16 cellular contexts compared by ENCODE assay signal in genomic region chr16:30655815-30656347, GRCh38. TPM values are rescaled to one million over a fixed set of nuclear protein-coding genes. Genes with fewer than 3 reads are reported as not detected.
A peak's percentile ranks its signal among the peaks of the same experiment; 100 is the strongest.
DNase-seq lines count a peak whose midpoint lies in the region; ATAC-seq and TF ChIP-seq lines count a peak whose summit lies in the region.
"Had no signal": no experiment of that assay in that cellular context is flagged by ENCODE, and none has a peak within 500 bp of the region (broad histone marks: within the 10 kb centered on the region; RNA-seq: fewer than 3 reads in every experiment).

No MANE protein-coding gene starts in this region.

- POLR2A ChIA-PET in CD8-positive, alpha-beta memory T cell (lab: Charles Lee), result no interaction called here
- POLR2A ChIA-PET in T-cell (lab: Charles Lee), result interaction anchor here (0.5 to 0.6 kb wide), 2 partner anchors 33 to 76 kb away, joined by 3 to 24 read pairs; no protein-coding TSS in a partner anchor

- peaks cover 0 to 71% (median 7%) of the 10 kb centered on the region in 3 donors for H3K36me3 Mint-ChIP-seq in CD8-positive, alpha-beta memory T cell
- peaks cover 24% of the 10 kb centered on the region for H3K36me3 Mint-ChIP-seq in T-cell
- H3K36me3 Mint-ChIP-seq in natural killer cell, result no peaks in the 10 kb centered on the region

- peak overlapping the region in 2 of 7 donors; percentile 15 to 27 for H3K4me3 Mint-ChIP-seq in CD8-positive, alpha-beta memory T cell
- peak overlapping the region in 1 of 3 donors; percentile 22 for H3K4me3 Mint-ChIP-seq in T-cell
- no peak overlapping the region for H3K4me3 Mint-ChIP-seq in natural killer cell
- H3K4me3 Mint-ChIP-seq: GM23338 had no signal

- peaks cover 31% of the 10 kb centered on the region for H3K4me1 ChIP-seq in CD8-positive, alpha-beta memory T cell (ENCODE audit: insufficient read depth, low read length)

- intact Hi-C loops in natural killer cell (cut with micrococcal nuclease), result loop anchor here (5.0 kb wide), 1 partner anchor 84 kb away; the partner anchor contains the start of gene ZNF688

- no peaks in the 10 kb centered on the region for H3K27me3 ChIP-seq in CD8-positive, alpha-beta memory T cell (ENCODE audit: insufficient read depth, low read length, poor library complexity, severe bottlenecking)
- H3K27me3 ChIP-seq: BLaER1, esophagus squamous epithelium, heart left ventricle had no signal

- CTCF ChIA-PET in CD8-positive, alpha-beta memory T cell (lab: Charles Lee), result interaction anchor here (0.8 to 4.2 kb wide), 3 partner anchors 27 to 42 kb away, joined by 3 to 20 read pairs (median 4); no protein-coding TSS in a partner anchor
- CTCF ChIA-PET in T-cell (lab: Charles Lee), result interaction anchor here in 1 of 2 donors (0.6 kb wide), 1 partner anchor 38 kb away, joined by 6 read pairs; no protein-coding TSS in a partner anchor

- H3K4me3 ChIP-seq in CD8-positive, alpha-beta memory T cell (ENCODE audit: low read length), result no peak overlapping the region
- H3K4me3 ChIP-seq: BLaER1, esophagus squamous epithelium, GM23338, heart left ventricle, psoas muscle had no signal

- peaks cover 34 to 42% (median 35%) of the 10 kb centered on the region in 3 donors for H3K4me1 Mint-ChIP-seq in CD8-positive, alpha-beta memory T cell
- H3K4me1 Mint-ChIP-seq in T-cell (peaks cover 38 to 41% (median 39%) of the 10 kb centered on the region in 3 donors), natural killer cell (peaks cover 34 to 54% of the 10 kb centered on the region in 2 donors)

- no peak overlapping the region for H3K27ac ChIP-seq in CD8-positive, alpha-beta memory T cell (ENCODE audit: low read depth, low read length)
- H3K27ac ChIP-seq: BLaER1 had no signal

- H3K9me3 ChIP-seq in CD8-positive, alpha-beta memory T cell (ENCODE audit: low read length), result no peaks in the 10 kb centered on the region
- H3K9me3 ChIP-seq: BLaER1, esophagus squamous epithelium, heart left ventricle, psoas muscle had no signal

- H3K27ac Mint-ChIP-seq in CD8-positive, alpha-beta memory T cell, result peak overlapping the region in 6 of 8 donors; percentile 51 to 98 (median 82)
- peak overlapping the region; percentile 61 to 78 for H3K27ac Mint-ChIP-seq in T-cell
- H3K27ac Mint-ChIP-seq in natural killer cell, result peak overlapping the region; percentile 98 to 99
- H3K27ac Mint-ChIP-seq: GM23338 had no signal

- peaks cover 36% of the 10 kb centered on the region for H3K36me3 ChIP-seq in CD8-positive, alpha-beta memory T cell (ENCODE audit: insufficient read depth, low read length)

- peaks cover 0 to 1% of the 10 kb centered on the region in 2 donors for H3K27me3 Mint-ChIP-seq in CD8-positive, alpha-beta memory T cell
- H3K27me3 Mint-ChIP-seq in T-cell (no peaks in the 10 kb centered on the region), natural killer cell (ENCODE audit: low read depth in 2 of 2) (no peaks in the 10 kb centered on the region)

- no peak for TF ChIP-seq CTCF in natural killer cell (IDR thresholded peaks at IDR 0.05)

- DNase-seq in CD8-positive, alpha-beta memory T cell, result no peak
- DNase-seq in T-cell (no peak), natural killer cell (no peak), NCI-H2171 (lab: John Stamatoyannopoulos, UW) (no peak), NCI-H748 (lab: John Stamatoyannopoulos, UW; ENCODE audit: unreplicated experiment) (no peak)
- DNase-seq: activated T-cell treated with anti-CD3 and anti-CD28 coated beads, Interleukin-2, amount 50 U/mL, for 48 hours; DMS79 treated with DMSO at 0.1 percent for 48 hours; esophagus squamous epithelium; heart left ventricle; NCI-H2107; NCI-H82; psoas muscle had no signal

- ATAC-seq in T-cell (replicated peaks in 1 of 4) (no peak), natural killer cell (no peak), GM19023 (IDR thresholded peaks at IDR 0.05; ENCODE audit: unreplicated experiment) (no peak)
- ATAC-seq: activated CD4-positive, CD25-positive, alpha-beta regulatory T cell treated with anti-CD3 and anti-CD28 coated beads, Interleukin-2, amount 50 U/mL, for 24 hours; GM23338; heart left ventricle; psoas muscle had no signal

- peaks cover 0 to 2% (median 0%) of the 10 kb centered on the region in 5 donors for H3K9me3 Mint-ChIP-seq in CD8-positive, alpha-beta memory T cell
- H3K9me3 Mint-ChIP-seq in T-cell (no peaks in the 10 kb centered on the region), natural killer cell (no peaks in the 10 kb centered on the region)
- H3K9me3 Mint-ChIP-seq: GM23338 had no signal

RNA-seq across cellular contexts. Expression of gene FBRS, which starts 2.4 kb away (rescaled TPM):
- 100 to 1,000 TPM; 115 to 124 TPM for total RNA-seq in CD8-positive, alpha-beta memory T cell
- 7.1 TPM for polyA plus RNA-seq in CD8-positive, alpha-beta memory T cell
- total RNA-seq in T-cell (100 to 1,000 TPM; 159 to 186 (median 167) TPM), natural killer cell (100 to 1,000 TPM; 158 to 182 (median 172) TPM)

RNA-seq across cellular contexts. Expression of gene PRR14, which starts 5.1 kb away (rescaled TPM):
- 10 to 100 TPM; 87.5 to 92.5 TPM for total RNA-seq in CD8-positive, alpha-beta memory T cell
- polyA plus RNA-seq in CD8-positive, alpha-beta memory T cell, result 29.7 TPM
- total RNA-seq in T-cell (100 to 1,000 TPM in 2 of 5 donors, 10 to 100 TPM in 3; 57.9 to 121 (median 89.6) TPM), natural killer cell (100 to 1,000 TPM in 2 of 3 donors, 10 to 100 TPM in 1; 81.0 to 110 (median 101) TPM)

RNA-seq across cellular contexts. Expression of gene SRCAP, which starts 43.1 kb away (rescaled TPM):
- total RNA-seq in CD8-positive, alpha-beta memory T cell, result 10 to 100 TPM; 75.4 to 76.3 TPM
- 33.0 TPM for polyA plus RNA-seq in CD8-positive, alpha-beta memory T cell
- 100 to 1,000 TPM in 3 of 5 donors, 10 to 100 TPM in 2; 82.8 to 124 (median 114) TPM for total RNA-seq in T-cell
- total RNA-seq in natural killer cell, result 10 to 100 TPM; 78.8 to 99.0 (median 89.3) TPM

RNA-seq across cellular contexts. Expression of gene ZNF689, which starts 45.7 kb away (rescaled TPM):
- total RNA-seq in CD8-positive, alpha-beta memory T cell, result 10 to 100 TPM; 14.6 to 15.7 TPM
- 13.7 TPM for polyA plus RNA-seq in CD8-positive, alpha-beta memory T cell
- total RNA-seq in T-cell, result 10 to 100 TPM; 11.0 to 13.7 (median 12.4) TPM
- 1 to 10 TPM; 8.8 to 9.3 (median 9.1) TPM for total RNA-seq in natural killer cell
